In the genomic region with DNA sequence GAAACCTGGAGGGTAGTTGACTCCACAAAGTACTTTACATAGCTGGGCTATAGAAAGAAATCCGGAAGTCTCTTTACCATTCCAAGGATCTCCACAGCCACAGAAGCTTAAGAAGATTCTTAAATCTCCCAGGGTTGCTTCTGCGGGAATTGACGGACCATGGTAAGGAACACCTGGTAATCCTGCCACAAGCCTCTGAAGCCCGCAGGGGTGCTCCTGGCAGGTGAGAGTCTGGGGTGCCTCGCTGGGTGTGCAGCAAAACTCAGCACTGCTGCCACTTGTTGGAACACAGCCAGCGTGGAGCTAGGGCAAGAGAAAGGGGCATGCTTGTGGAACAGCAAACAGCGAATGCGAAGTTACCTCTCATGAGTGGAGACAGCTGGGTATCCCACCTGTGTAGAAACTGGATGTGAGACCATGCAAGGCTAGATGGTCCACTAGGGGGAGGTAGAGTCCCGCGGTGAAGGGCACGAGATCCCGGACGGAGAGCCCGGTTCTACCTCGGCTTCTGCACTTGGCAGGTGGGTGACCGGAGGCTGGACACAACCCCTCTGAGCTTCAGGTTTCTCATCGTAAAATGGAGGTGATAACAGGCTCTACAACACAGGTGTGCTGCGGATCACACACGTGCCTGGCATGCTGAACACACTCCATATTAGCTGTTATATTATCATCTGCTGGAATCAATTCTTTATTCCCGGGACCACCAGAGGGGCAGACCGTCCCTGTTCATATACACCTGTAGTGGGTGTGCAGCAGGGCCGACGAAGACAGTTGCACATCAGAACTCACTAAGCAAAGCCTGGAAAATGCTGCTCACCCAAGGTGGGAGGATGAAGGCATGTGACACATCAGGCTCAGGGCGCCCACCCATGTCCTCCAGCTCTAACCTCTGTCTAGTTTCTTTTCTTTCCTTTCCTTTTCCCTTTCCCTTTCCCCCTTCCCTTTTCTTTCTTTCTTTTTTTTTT, we compare ENCODE assay signal across 8 cellular contexts. TPM values are rescaled to one million over a fixed set of nuclear protein-coding genes. Genes with fewer than 3 reads are reported as not detected.
DNase-seq lines count a peak whose midpoint lies in the region; ATAC-seq and TF ChIP-seq lines count a peak whose summit lies in the region.

No MANE protein-coding gene starts in this region.

- BruUV-seq in PC-9 (replicated peaks; lab: Mats Ljungman, UMichigan): no TSS peak

- H3K4me3 Mint-ChIP-seq in activated T-cell treated with anti-CD3 and anti-CD28 coated beads, Interleukin-2, amount 50 U/mL, for 72 hours: peak overlapping the region; percentile 62 to 69

- POLR2A ChIA-PET in PC-9 (lab: Charles Lee; ENCODE audit: unreplicated experiment): interaction anchor here (0.7 kb wide), 1 partner anchor 78 kb away, joined by 3 read pairs; no protein-coding TSS in a partner anchor

- peaks cover 1 to 2% of the 10 kb centered on the region in 2 donors for H3K9me3 Mint-ChIP-seq in activated T-cell treated with anti-CD3 and anti-CD28 coated beads, Interleukin-2, amount 50 U/mL, for 72 hours

- H3K27me3 ChIP-seq in PC-9 (ENCODE audit: insufficient read depth, low read depth): no peaks in the 10 kb centered on the region

- H3K9me2 ChIP-seq in PC-9 (ENCODE audit: insufficient read depth): no peaks in the 10 kb centered on the region

- H3K4me2 ChIP-seq in PC-9: peak overlapping the region; percentile 85

- H3K36me3 Mint-ChIP-seq in activated T-cell treated with anti-CD3 and anti-CD28 coated beads, Interleukin-2, amount 50 U/mL, for 72 hours (ENCODE audit: insufficient read depth in 2 of 2): peaks cover 3 to 8% of the 10 kb centered on the region in 2 donors

- peaks cover 40% of the 10 kb centered on the region for H3K4me1 Mint-ChIP-seq in activated T-cell treated with anti-CD3 and anti-CD28 coated beads, Interleukin-2, amount 50 U/mL, for 72 hours (ENCODE audit: low read depth)

- no peaks in the 10 kb centered on the region for H3K79me2 ChIP-seq in PC-9 (ENCODE audit: low read depth)

- in situ Hi-C loops in Caki2 (cut with HindIII; ENCODE audit: low pct_unique_long_range_greater_than_20kb, low sequenced_read_pairs): no loop called here

- H3F3A ChIP-seq in PC-9 (ENCODE audit: insufficient read depth, low read depth): no peaks in the 10 kb centered on the region

- CTCF ChIA-PET in PC-9 (lab: Charles Lee): interaction anchor here (0.6 to 1.7 kb wide), 7 partner anchors 15 to 264 kb away, joined by 3 to 13 read pairs (median 7); no protein-coding TSS in a partner anchor

- DNase-seq in Caki2 (ENCODE audit: low read depth) (peak; percentile 39), HuH-7.5 (ENCODE audit: low spot score) (peak; percentile 64), PC-9 (peak; percentile 67 to 76), fibroblast of the aortic adventitia (ENCODE audit: low read depth) (peak; percentile 58), nucleus accumbens (lab: John Stamatoyannopoulos, UW) (peak in 52 of 56 donors; percentile 2 to 82 (median 27)), superior temporal gyrus (ENCODE audit: extremely low spot score) (peak; percentile 84)
- peak; percentile 78 to 85 for DNase-seq in activated T-cell treated with anti-CD3 and anti-CD28 coated beads, Interleukin-2, amount 50 U/mL, for 72 hours

- H3K4me3 ChIP-seq in PC-9: peak overlapping the region; percentile 47; the same call in 1 of the 2 replicates
- H3K4me3 ChIP-seq in fibroblast of the aortic adventitia (ENCODE audit: low read depth, low read length): no peak overlapping the region

- no peaks in the 10 kb centered on the region for H4K20me1 ChIP-seq in PC-9 (ENCODE audit: insufficient read depth)

- peaks cover 3% of the 10 kb centered on the region; the same call in 1 of the 2 replicates for H3K9me3 ChIP-seq in PC-9 (ENCODE audit: insufficient read depth, low read depth)

- H2AFZ ChIP-seq in PC-9: peak overlapping the region; percentile 77

- TF ChIP-seq CTCF in PC-9 (conservative IDR thresholded peaks at IDR 0.05) (peak; percentile 97), fibroblast of the aortic adventitia (IDR thresholded peaks at IDR 0.05; ENCODE audit: insufficient read depth, low read length) (peak; percentile 95)

- intact Hi-C loops in PC-9 (cut with micrococcal nuclease; ENCODE audit: unreplicated experiment): loop anchor here (1.0 to 2.0 kb wide), 4 partner anchors 20 to 261 kb away; no protein-coding TSS in a partner anchor

- H3K27me3 Mint-ChIP-seq in activated T-cell treated with anti-CD3 and anti-CD28 coated beads, Interleukin-2, amount 50 U/mL, for 72 hours (ENCODE audit: low read depth): peaks cover 6% of the 10 kb centered on the region

- peaks cover 8% of the 10 kb centered on the region; the same call in 1 of the 2 replicates for H3K4me1 ChIP-seq in PC-9 (replicated peaks; ENCODE audit: insufficient read depth)

- no peak overlapping the region for H3K27ac Mint-ChIP-seq in activated T-cell treated with anti-CD3 and anti-CD28 coated beads, Interleukin-2, amount 50 U/mL, for 72 hours

- no peak overlapping the region for H3K27ac ChIP-seq in PC-9

- no peaks in the 10 kb centered on the region for H3K36me3 ChIP-seq in PC-9 (ENCODE audit: low read depth)

- peak; percentile 85 for ATAC-seq in GM21390 (IDR thresholded peaks at IDR 0.05; ENCODE audit: unreplicated experiment)
- peak; percentile 88 to 93 for ATAC-seq in activated T-cell treated with anti-CD3 and anti-CD28 coated beads, Interleukin-2, amount 50 U/mL, for 72 hours (replicated peaks in 1 of 2)

RNA-seq across cellular contexts. Expression of a gene that starts 24.1 kb away (rescaled TPM):
- total RNA-seq in Caki2 (2014; rRNA removed; shearing (Covaris generic); ENCODE audit: low replicate concordance): 76.7 and 115 TPM in 2 replicates
- total RNA-seq in PC-9 (2021) (80.3 and 82.2 TPM in 2 replicates), fibroblast of the aortic adventitia (ENCODE audit: low replicate concordance) (17.8 and 33.8 TPM in 2 replicates)
- total RNA-seq in activated T-cell treated with anti-CD3 and anti-CD28 coated beads, Interleukin-2, amount 50 U/mL, for 72 hours: 10 to 100 TPM; 76.7 to 80.3 TPM

Comparison
In these comparisons a context has a peak if more than half of its experiments do, and no peak if none do; other contexts are left out.
1. DNase-seq: peak in every context shown above with its lines; median percentile 84 in superior temporal gyrus; 82 in activated T-cell treated with anti-CD3 and anti-CD28 coated beads, Interleukin-2, amount 50 U/mL, for 72 hours; 72 in PC-9; 64 in HuH-7.5; 58 in fibroblast of the aortic adventitia; 39 in Caki2; 27 in nucleus accumbens.